Comparison of ENCODE assay signal across 8 cellular contexts in the genomic region with DNA sequence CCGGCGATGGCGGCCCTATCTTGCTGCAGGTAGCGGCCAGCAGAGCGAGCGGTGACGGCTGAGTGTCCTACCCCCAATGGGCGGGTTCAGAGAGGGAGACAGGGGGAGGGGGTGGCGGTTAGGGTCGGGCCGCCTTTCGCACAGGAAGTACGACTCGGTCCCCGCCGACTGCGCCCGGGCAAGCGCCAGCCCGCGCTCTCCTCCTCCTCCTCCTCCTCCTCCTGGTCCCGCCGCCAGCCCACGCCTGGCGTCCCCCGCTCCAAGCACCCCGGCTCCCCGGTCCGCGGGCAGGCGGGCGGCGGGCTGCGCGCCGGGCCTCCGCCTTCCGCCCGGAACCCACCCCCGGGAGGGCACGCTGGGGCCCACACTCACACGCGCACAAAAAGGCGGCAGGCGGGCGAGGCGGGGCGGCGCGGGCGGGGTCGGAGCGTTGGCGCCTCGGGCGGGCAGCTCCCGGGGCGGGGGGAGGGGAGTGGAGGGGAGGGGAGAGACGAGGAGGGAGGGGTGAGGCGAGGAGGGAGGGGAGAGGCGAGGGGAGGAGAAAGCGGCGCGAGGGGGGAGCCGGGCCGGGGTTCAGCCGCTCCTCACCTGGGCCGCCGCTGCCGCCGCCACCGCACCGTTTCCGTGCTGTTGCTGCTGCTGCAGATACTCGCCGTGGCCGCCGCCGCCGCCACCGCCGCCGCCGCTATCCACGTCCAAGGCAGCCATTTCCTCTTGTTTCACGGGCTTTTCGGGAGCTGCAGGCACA. TPM values are rescaled to one million over a fixed set of nuclear protein-coding genes. Genes with fewer than 3 reads are reported as not detected.
DNase-seq lines count a peak whose midpoint lies in the region; ATAC-seq and TF ChIP-seq lines count a peak whose summit lies in the region.

No MANE protein-coding gene starts in this region.

- H3K4me3 ChIP-seq in ascending aorta: peak overlapping the region; percentile 93 to 98

- H3K27me3 Mint-ChIP-seq in T-helper 2 cell treated with Interferon-gamma antibody and Interleukin-4, amounts not matched to agents 5 μg/mL and 100 μg/mL, for 36 hours (ENCODE audit: low read depth): no peaks in the 10 kb centered on the region

- peak overlapping the region; percentile 97 for H3K4me3 Mint-ChIP-seq in T-helper 2 cell treated with Interferon-gamma antibody and Interleukin-4, amounts not matched to agents 5 μg/mL and 100 μg/mL, for 36 hours

- DNase-seq in NCI-H1694 treated with DMSO at 0.1 percent for 48 hours (lab: John Stamatoyannopoulos, UW) (peak; percentile 86), ascending aorta (ENCODE audit: low spot score in 2 of 2) (peak; percentile 52 to 94), hepatic stellate cell (ENCODE audit: low spot score) (peak; percentile 75), retina (peak; percentile 88)
- peak; percentile 88 for DNase-seq in T-helper 2 cell treated with Interferon-gamma antibody and Interleukin-4, amounts not matched to agents 5 μg/mL and 100 μg/mL, for 36 hours (ENCODE audit: low spot score)

- H3K4me1 Mint-ChIP-seq in T-helper 2 cell treated with Interferon-gamma antibody and Interleukin-4, amounts not matched to agents 5 μg/mL and 100 μg/mL, for 36 hours (ENCODE audit: low read depth): peaks cover 42% of the 10 kb centered on the region

- H3K36me3 Mint-ChIP-seq in T-helper 2 cell treated with Interferon-gamma antibody and Interleukin-4, amounts not matched to agents 5 μg/mL and 100 μg/mL, for 36 hours (ENCODE audit: low read depth): peaks cover 39% of the 10 kb centered on the region

- H3K27ac ChIP-seq in ascending aorta: peak overlapping the region; percentile 99

- H3K9me3 ChIP-seq in ascending aorta: no peaks in the 10 kb centered on the region

- TF ChIP-seq CTCF in ascending aorta (IDR thresholded peaks at IDR 0.05): no peak

- peaks cover 0 to 17% of the 10 kb centered on the region in 2 donors for H3K4me1 ChIP-seq in ascending aorta

- intact Hi-C loops in ascending aorta (cut with DNase I): loop anchor here (1.0 to 10.0 kb wide), 7 partner anchors 25 to 1409 kb away; partner anchors contain the start of genes MAP3K20, OLA1 and PDK1

- peaks cover 0 to 5% of the 10 kb centered on the region in 2 donors for H3K36me3 ChIP-seq in ascending aorta

- H3K9me3 Mint-ChIP-seq in T-helper 2 cell treated with Interferon-gamma antibody and Interleukin-4, amounts not matched to agents 5 μg/mL and 100 μg/mL, for 36 hours: no peaks in the 10 kb centered on the region

- peak; percentile 55 for TF ChIP-seq POLR2A in GM15510 (IDR thresholded peaks at IDR 0.05; ENCODE audit: borderline replicate concordance, extremely low read depth, insufficient read length)

- H3K27me3 ChIP-seq in ascending aorta: no peaks in the 10 kb centered on the region

- H3K27ac Mint-ChIP-seq in T-helper 2 cell treated with Interferon-gamma antibody and Interleukin-4, amounts not matched to agents 5 μg/mL and 100 μg/mL, for 36 hours: peak overlapping the region; percentile 95

- peak; percentile 53 for ATAC-seq in HG02852 (IDR thresholded peaks at IDR 0.05; ENCODE audit: unreplicated experiment)
- no peak for ATAC-seq in HG03457 (IDR thresholded peaks at IDR 0.05; ENCODE audit: unreplicated experiment)

RNA-seq across cellular contexts. Expression of gene SP3, which starts 1.2 kb away (rescaled TPM):
- total RNA-seq in ascending aorta: 58.0 TPM
